ENCODE assay signal across 8 cellular contexts in the genomic region with DNA sequence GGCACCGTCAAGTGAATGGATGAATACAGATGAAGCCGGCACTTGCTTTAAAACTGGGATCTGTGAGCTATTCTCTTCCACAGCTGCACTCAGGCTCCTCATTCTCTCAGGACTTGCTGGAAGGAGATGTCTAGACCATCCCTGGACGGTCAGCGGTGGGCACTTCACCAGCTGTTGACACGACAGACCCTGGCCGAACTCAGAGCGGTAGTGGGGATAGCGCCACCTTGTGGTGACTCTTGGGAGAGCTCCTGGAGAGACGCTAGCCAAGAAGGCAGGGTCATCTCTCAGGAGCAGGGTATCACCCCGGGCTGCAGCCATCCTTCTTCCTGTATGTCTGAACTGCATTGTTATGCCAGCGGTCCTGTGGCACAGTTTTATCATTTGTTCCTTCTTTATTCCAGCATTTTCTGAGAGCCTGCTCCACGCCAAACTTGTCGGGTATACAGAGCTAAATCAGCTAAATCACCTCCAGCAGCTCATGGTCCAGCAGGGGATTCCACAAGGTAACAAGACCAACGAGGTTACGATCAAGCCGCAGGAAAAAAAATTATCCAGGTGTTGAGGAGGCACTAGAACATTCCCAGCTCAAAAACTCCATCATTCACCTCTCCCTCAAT. TPM values are rescaled to one million over a fixed set of nuclear protein-coding genes. Genes with fewer than 3 reads are reported as not detected.
DNase-seq lines count a peak whose midpoint lies in the region; ATAC-seq lines count a peak whose summit lies in the region.

No MANE protein-coding gene starts in this region.

- no peak overlapping the region for H3K27ac Mint-ChIP-seq in activated CD4-positive, alpha-beta T cell treated with anti-CD3 and anti-CD28 coated beads for 36 hours
- no peak overlapping the region for H3K27ac Mint-ChIP-seq in memory B cell
- no peak overlapping the region for H3K27ac Mint-ChIP-seq in stimulated activated naive B cell treated with anti-CD40 and anti-IgM and Interleukin-4, amounts not matched to agents 10 μg/mL and 1 μg/mL and 100 μg/mL, for 72 hours

- intact Hi-C loops in activated CD4-positive, alpha-beta T cell treated with anti-CD3 and anti-CD28 coated beads for 36 hours (cut with DNase I, micrococcal nuclease): loop anchor here (1.0 to 2.0 kb wide), 4 partner anchors 13 to 135 kb away; a partner anchor contains a TSS

- H3K4me3 Mint-ChIP-seq in activated CD4-positive, alpha-beta T cell treated with anti-CD3 and anti-CD28 coated beads for 36 hours: no peak overlapping the region
- H3K4me3 Mint-ChIP-seq in memory B cell: no peak overlapping the region
- H3K4me3 Mint-ChIP-seq in stimulated activated naive B cell treated with anti-CD40 and anti-IgM and Interleukin-4, amounts not matched to agents 10 μg/mL and 1 μg/mL and 100 μg/mL, for 72 hours: no peak overlapping the region

- H3K9me3 Mint-ChIP-seq in activated CD4-positive, alpha-beta T cell treated with anti-CD3 and anti-CD28 coated beads for 36 hours (ENCODE audit: low read depth): no peaks in the 10 kb centered on the region
- H3K9me3 Mint-ChIP-seq in memory B cell: no peaks in the 10 kb centered on the region
- H3K9me3 Mint-ChIP-seq in stimulated activated naive B cell treated with anti-CD40 and anti-IgM and Interleukin-4, amounts not matched to agents 10 μg/mL and 1 μg/mL and 100 μg/mL, for 72 hours: no peaks in the 10 kb centered on the region

- no peaks in the 10 kb centered on the region for H3K36me3 Mint-ChIP-seq in activated CD4-positive, alpha-beta T cell treated with anti-CD3 and anti-CD28 coated beads for 36 hours (ENCODE audit: low read depth)
- H3K36me3 Mint-ChIP-seq in memory B cell: no peaks in the 10 kb centered on the region
- no peaks in the 10 kb centered on the region for H3K36me3 Mint-ChIP-seq in stimulated activated naive B cell treated with anti-CD40 and anti-IgM and Interleukin-4, amounts not matched to agents 10 μg/mL and 1 μg/mL and 100 μg/mL, for 72 hours

- CTCF ChIA-PET in activated CD4-positive, alpha-beta T cell treated with anti-CD3 and anti-CD28 coated beads for 36 hours (lab: Charles Lee): interaction anchor here (0.6 to 13.1 kb wide), 67 partner anchors 9 to 1246 kb away, joined by 3 to 246 read pairs (median 4); a partner anchor contains a TSS

- ATAC-seq in activated CD4-positive, alpha-beta T cell treated with anti-CD3 and anti-CD28 coated beads for 36 hours: peak; percentile 85
- ATAC-seq in memory B cell (ENCODE audit: low read depth): peak; percentile 74
- ATAC-seq in stimulated activated naive B cell treated with anti-CD40 and anti-IgM and Interleukin-4, amounts not matched to agents 10 μg/mL and 1 μg/mL and 100 μg/mL, for 72 hours (replicated peaks): peak; percentile 77 to 78

- peak; percentile 74 for DNase-seq in NCI-H82 (lab: John Stamatoyannopoulos, UW)
- DNase-seq in NCI-H82 treated with DMSO at 0.1 percent for 48 hours (lab: John Stamatoyannopoulos, UW; ENCODE audit: unreplicated experiment): no peak
- peak; percentile 43 for DNase-seq in MV-4-11 (lab: John Stamatoyannopoulos, UW)
- DNase-seq in activated CD4-positive, alpha-beta T cell treated with anti-CD3 and anti-CD28 coated beads for 36 hours: peak; percentile 89
- peak; percentile 94 for DNase-seq in ecto neural progenitor cell (ENCODE audit: low spot score)
- DNase-seq in memory B cell (ENCODE audit: low spot score in 2 of 2): peak; percentile 65 to 79
- DNase-seq in stimulated activated naive B cell treated with anti-CD40 and anti-IgM and Interleukin-4, amounts not matched to agents 10 μg/mL and 1 μg/mL and 100 μg/mL, for 72 hours: peak; percentile 41
- DNase-seq in GF-D8 (lab: John Stamatoyannopoulos, UW): no peak

- POLR2A ChIA-PET in activated CD4-positive, alpha-beta T cell treated with anti-CD3 and anti-CD28 coated beads for 36 hours (lab: Charles Lee): interaction anchor here (0.6 to 1.2 kb wide), 5 partner anchors 32 to 149 kb away, joined by 3 to 5 read pairs (median 3); no protein-coding TSS in a partner anchor

- H3K4me1 Mint-ChIP-seq in activated CD4-positive, alpha-beta T cell treated with anti-CD3 and anti-CD28 coated beads for 36 hours: no peaks in the 10 kb centered on the region
- H3K4me1 Mint-ChIP-seq in memory B cell: peaks cover 5% of the 10 kb centered on the region
- peaks cover 14 to 27% of the 10 kb centered on the region in 2 donors for H3K4me1 Mint-ChIP-seq in stimulated activated naive B cell treated with anti-CD40 and anti-IgM and Interleukin-4, amounts not matched to agents 10 μg/mL and 1 μg/mL and 100 μg/mL, for 72 hours

- peaks cover 41% of the 10 kb centered on the region for H3K27me3 Mint-ChIP-seq in activated CD4-positive, alpha-beta T cell treated with anti-CD3 and anti-CD28 coated beads for 36 hours
- peaks cover 20% of the 10 kb centered on the region for H3K27me3 Mint-ChIP-seq in memory B cell
- peaks cover 59 to 61% of the 10 kb centered on the region in 2 donors for H3K27me3 Mint-ChIP-seq in stimulated activated naive B cell treated with anti-CD40 and anti-IgM and Interleukin-4, amounts not matched to agents 10 μg/mL and 1 μg/mL and 100 μg/mL, for 72 hours

RNA-seq across cellular contexts. Expression of a gene that starts 10.0 kb away (rescaled TPM):
- total RNA-seq in activated CD4-positive, alpha-beta T cell treated with anti-CD3 and anti-CD28 coated beads for 36 hours: not detected

RNA-seq across cellular contexts. Expression of a gene that starts 11.0 kb away (rescaled TPM):
- under 1 TPM; 0.48 to 0.61 TPM for total RNA-seq in activated CD4-positive, alpha-beta T cell treated with anti-CD3 and anti-CD28 coated beads for 36 hours

RNA-seq across cellular contexts. Expression of a gene that starts 16.6 kb away (rescaled TPM):
- under 1 TPM; 0.16 to 0.18 TPM for total RNA-seq in activated CD4-positive, alpha-beta T cell treated with anti-CD3 and anti-CD28 coated beads for 36 hours

RNA-seq across cellular contexts. Expression of a gene that starts 30.4 kb away (rescaled TPM):
- 10 to 100 TPM; 54.5 to 62.6 TPM for total RNA-seq in activated CD4-positive, alpha-beta T cell treated with anti-CD3 and anti-CD28 coated beads for 36 hours

RNA-seq across cellular contexts. Expression of a gene that starts 30.9 kb away (rescaled TPM):
- total RNA-seq in activated CD4-positive, alpha-beta T cell treated with anti-CD3 and anti-CD28 coated beads for 36 hours: 10 to 100 TPM; 84.7 to 96.1 TPM

Comparison
In these comparisons a context has a peak if more than half of its experiments do, and no peak if none do; other contexts are left out.
1. DNase-seq: peak in NCI-H82 (single experiment), MV-4-11 (single experiment), activated CD4-positive, alpha-beta T cell treated with anti-CD3 and anti-CD28 coated beads for 36 hours (single experiment), ecto neural progenitor cell (single experiment), memory B cell (2 of 2) and stimulated activated naive B cell treated with anti-CD40 and anti-IgM and Interleukin-4, amounts not matched to agents 10 μg/mL and 1 μg/mL and 100 μg/mL, for 72 hours (single experiment); none in NCI-H82 treated with DMSO at 0.1 percent for 48 hours (single experiment) and GF-D8 (single experiment).
2. Peak in every context shown above with its lines, with median percentiles within 50 percentile points of each other: ATAC-seq.